In the genomic region with DNA sequence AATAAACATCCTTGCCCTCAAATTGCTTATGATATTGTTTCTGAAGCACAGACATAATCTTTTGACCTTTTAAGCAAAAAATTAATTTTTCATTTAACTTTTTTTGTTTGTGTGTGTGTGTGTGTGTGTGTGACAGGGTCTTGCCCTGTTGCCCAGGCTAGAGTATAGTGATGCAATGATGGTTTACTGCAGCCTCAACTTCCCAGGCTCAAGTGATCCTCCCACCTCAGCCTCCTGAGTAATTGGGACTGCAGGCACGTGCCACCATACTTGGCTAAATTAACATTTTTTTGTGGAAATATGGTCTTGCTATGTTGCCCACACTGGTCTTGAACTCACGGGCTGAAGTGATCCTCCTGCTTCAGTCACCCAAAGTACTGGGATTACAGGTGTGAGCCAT, we compare ENCODE assay signal across 1 cellular context.
TF ChIP-seq lines count a peak whose summit lies in the region.

No MANE protein-coding gene starts in this region.

TF ChIP-seq in HEK293, 187 proteins besides CTCF, POLR2A, EP300 and RAD21 (continued from another document):
- no peak for TF ChIP-seq ZNF10 (tag by site-specific recombination; IDR thresholded peaks at IDR 0.05)
- TF ChIP-seq, protein P1, sequence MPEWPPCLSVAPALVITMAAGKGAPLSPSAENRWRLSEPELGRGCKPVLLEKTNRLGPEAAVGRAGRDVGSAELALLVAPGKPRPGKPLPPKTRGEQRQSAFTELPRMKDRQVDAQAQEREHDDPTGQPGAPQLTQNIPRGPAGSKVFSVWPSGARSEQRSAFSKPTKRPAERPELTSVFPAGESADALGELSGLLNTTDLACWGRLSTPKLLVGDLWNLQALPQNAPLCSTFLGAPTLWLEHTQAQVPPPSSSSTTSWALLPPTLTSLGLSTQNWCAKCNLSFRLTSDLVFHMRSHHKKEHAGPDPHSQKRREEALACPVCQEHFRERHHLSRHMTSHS (tag by site-specific recombination; IDR thresholded peaks at IDR 0.05), result no peak
